Comparison of ENCODE assay signal across 7 cellular contexts in genomic region chr11:67055812-67056211, GRCh38. TPM values are rescaled to one million over a fixed set of nuclear protein-coding genes. Genes with fewer than 3 reads are reported as not detected.
DNase-seq lines count a peak whose midpoint lies in the region; ATAC-seq and TF ChIP-seq lines count a peak whose summit lies in the region.

No MANE protein-coding gene starts in this region.

- H3K4me3 ChIP-seq in H7 (ENCODE audit: insufficient read depth, low read depth, low read length) (no peak overlapping the region), WI38 (ENCODE audit: low read depth, low read length) (peak overlapping the region; percentile 62), smooth muscle cell (peak overlapping the region; percentile 63)

- peaks cover 14% of the 10 kb centered on the region for H3F3A ChIP-seq in smooth muscle cell (ENCODE audit: low read depth)

- TF ChIP-seq CTCF in WI38 (IDR thresholded peaks at IDR 0.05; ENCODE audit: low read depth, low read length) (no peak), smooth muscle cell (IDR thresholded peaks at IDR 0.05; ENCODE audit: borderline replicate concordance, insufficient read depth, poor library complexity, severe bottlenecking) (no peak)

- H3K79me2 ChIP-seq in smooth muscle cell (ENCODE audit: low read depth): no peaks in the 10 kb centered on the region

- no peaks in the 10 kb centered on the region for H3K9me3 ChIP-seq in smooth muscle cell (replicated peaks; ENCODE audit: low read depth)

- H3K27me3 ChIP-seq in H7 (ENCODE audit: control insufficient read depth, insufficient read depth, low read length): peaks cover 3% of the 10 kb centered on the region; the same call in 1 of the 2 replicates
- no peaks in the 10 kb centered on the region for H3K27me3 ChIP-seq in smooth muscle cell (ENCODE audit: low read depth)

- peak overlapping the region; percentile 94 for H3K4me2 ChIP-seq in smooth muscle cell

- 36% methylated on average over 17 of the region's 17 CpGs for whole genome bisulfite sequencing in smooth muscle cell (ENCODE audit: low lambda C conversion rate)

- H3K36me3 ChIP-seq in H7 (replicated peaks; ENCODE audit: control insufficient read depth, insufficient read depth, low read length): no peaks in the 10 kb centered on the region
- H3K36me3 ChIP-seq in smooth muscle cell (ENCODE audit: low read depth): no peaks in the 10 kb centered on the region

- peak overlapping the region; percentile 84 for H3K9ac ChIP-seq in smooth muscle cell (ENCODE audit: low read depth)

- DNase-seq in H7 (peak; percentile 74), left ventricle myocardium superior (no peak), smooth muscle cell (lab: John Stamatoyannopoulos, UW; ENCODE audit: unreplicated experiment) (no peak), T-helper 9 cell (no peak), sciatic nerve (ENCODE audit: low spot score) (no peak)

- peak; percentile 8 for ATAC-seq in left ventricle myocardium superior
- no peak for ATAC-seq in HG02981 (IDR thresholded peaks at IDR 0.05; ENCODE audit: unreplicated experiment)
- ATAC-seq in sciatic nerve: no peak

- H3K4me1 ChIP-seq in smooth muscle cell (ENCODE audit: low read depth): peaks cover 18% of the 10 kb centered on the region

- no peaks in the 10 kb centered on the region for H4K20me1 ChIP-seq in smooth muscle cell (ENCODE audit: low read depth)

- no peak overlapping the region for H2AFZ ChIP-seq in smooth muscle cell (ENCODE audit: low read depth)

- peak overlapping the region; percentile 100 for H3K27ac ChIP-seq in smooth muscle cell (ENCODE audit: low read depth)

- intact Hi-C loops in left ventricle myocardium superior (cut with micrococcal nuclease) (no loop called here), sciatic nerve (cut with DNase I) (no loop called here)

RNA-seq across cellular contexts. Expression of gene RHOD, which starts 0.8 kb away (rescaled TPM):
- 8.7 and 15.7 TPM in 2 replicates for total RNA-seq in H7 (2014; rRNA removed; shearing (Covaris generic))
- total RNA-seq in left ventricle myocardium superior: 67.6 TPM
- total RNA-seq in smooth muscle cell: 25.7 and 28.4 TPM in 2 replicates
- 38.9 and 63.6 TPM in 2 replicates for polyA plus RNA-seq in smooth muscle cell
- 10.3 TPM for total RNA-seq in sciatic nerve

RNA-seq across cellular contexts. Expression of gene SYT12, which starts 32.9 kb away (rescaled TPM):
- total RNA-seq in H7 (2014; rRNA removed; shearing (Covaris generic)): 2.3 and 2.8 TPM in 2 replicates
- total RNA-seq in left ventricle myocardium superior (0.37 TPM), smooth muscle cell (0.67 and 2.1 TPM in 2 replicates), sciatic nerve (0.71 TPM)
- polyA plus RNA-seq in smooth muscle cell: 3.4 and 4.9 TPM in 2 replicates
